In the genomic region with DNA sequence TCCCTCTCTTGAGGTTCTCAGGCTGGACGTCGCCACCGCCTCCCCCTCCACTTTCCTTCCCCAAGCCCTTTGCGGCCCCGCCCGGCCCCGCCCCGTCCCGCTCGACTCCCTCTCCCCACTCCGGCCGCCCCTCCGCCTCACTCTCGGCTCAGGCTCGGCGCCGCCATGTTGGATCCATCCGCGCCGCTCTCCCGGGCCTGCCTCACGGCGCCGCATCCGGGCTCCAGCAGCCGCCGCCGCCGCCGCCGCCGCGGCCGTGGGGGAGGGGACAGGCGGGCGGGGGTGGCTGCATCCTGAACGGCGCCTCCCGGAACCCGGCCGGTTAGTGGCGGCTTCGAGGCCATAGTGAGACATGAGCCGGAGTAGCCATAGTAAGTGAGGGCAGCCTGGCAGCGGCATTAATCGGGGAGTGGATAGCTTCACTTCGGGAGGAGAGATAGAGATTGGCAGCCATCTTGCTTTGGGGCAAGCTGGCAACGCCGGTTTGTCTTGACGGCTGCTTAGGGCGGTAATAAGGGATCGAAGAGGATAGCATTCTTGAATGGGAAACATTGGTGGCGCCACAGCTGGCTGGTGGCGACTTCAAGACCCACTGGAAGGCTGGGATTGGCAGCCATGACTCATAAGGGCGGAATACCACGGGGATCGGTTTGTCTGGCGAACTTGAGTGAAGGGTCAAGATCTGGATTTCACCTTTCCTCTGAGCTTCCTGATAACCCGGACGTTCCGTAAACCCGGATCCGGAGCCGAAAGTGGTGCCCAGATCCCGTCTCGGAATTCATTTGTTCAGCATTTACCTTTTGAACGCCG, we compare ENCODE assay signal across 1 cellular context.
TF ChIP-seq lines count a peak whose summit lies in the region.

A gene with protein sequence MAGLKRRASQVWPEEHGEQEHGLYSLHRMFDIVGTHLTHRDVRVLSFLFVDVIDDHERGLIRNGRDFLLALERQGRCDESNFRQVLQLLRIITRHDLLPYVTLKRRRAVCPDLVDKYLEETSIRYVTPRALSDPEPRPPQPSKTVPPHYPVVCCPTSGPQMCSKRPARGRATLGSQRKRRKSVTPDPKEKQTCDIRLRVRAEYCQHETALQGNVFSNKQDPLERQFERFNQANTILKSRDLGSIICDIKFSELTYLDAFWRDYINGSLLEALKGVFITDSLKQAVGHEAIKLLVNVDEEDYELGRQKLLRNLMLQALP (minus strand): TSS at position 258 of the 810 bp plus-strand sequence. CDS start 8,205 bp downstream, outside the sequence.

TF ChIP-seq in GM12878, 131 proteins besides CTCF, POLR2A, EP300 and RAD21 (continued from another document):
- TF ChIP-seq WRNIP1 (IDR thresholded peaks at IDR 0.05; ENCODE audit: borderline replicate concordance, low read depth, low read length) (peak; percentile 82; the same call in 1 of the 2 replicates), HDAC6 (IDR thresholded peaks at IDR 0.05; ENCODE audit: unreplicated experiment) (no peak), ZBED1 (IDR thresholded peaks at IDR 0.05; ENCODE audit: borderline replicate concordance) (no peak), NFYA (IDR thresholded peaks at IDR 0.05; ENCODE audit: borderline replicate concordance, low read depth, low read length) (no peak), SRF (IDR thresholded peaks at IDR 0.05; ENCODE audit: low read depth in 2 of 2, low read length in 2 of 2) (no peak), TARDBP (IDR thresholded peaks at IDR 0.05; ENCODE audit: borderline replicate concordance) (peak; percentile 93), GATAD2B (conservative IDR thresholded peaks at IDR 0.05; ENCODE audit: low read depth) (peak; percentile 72; the same call in 1 of the 2 replicates), MTA2 (IDR thresholded peaks at IDR 0.05; ENCODE audit: low read depth) (peak; percentile 54; the same call in 1 of the 2 replicates), RFX5 (IDR thresholded peaks at IDR 0.05; ENCODE audit: low read depth, low read length) (no peak), CBX3 (IDR thresholded peaks at IDR 0.05; ENCODE audit: borderline replicate concordance, low read depth) (no peak), NBN (IDR thresholded peaks at IDR 0.05) (peak; percentile 33), BACH1 (IDR thresholded peaks at IDR 0.05; ENCODE audit: borderline replicate concordance) (peak; percentile 72; the same call in 1 of the 2 replicates), SMAD1 (IDR thresholded peaks at IDR 0.05; ENCODE audit: low read depth, partially characterized antibody) (no peak), SREBF2 (IDR thresholded peaks at IDR 0.05; ENCODE audit: low read length) (no peak), CBX5 (IDR thresholded peaks at IDR 0.05; ENCODE audit: low read depth) (no peak), ZZZ3 (IDR thresholded peaks at IDR 0.05; ENCODE audit: control insufficient read depth, insufficient read length, low read depth) (no peak), NR2C2 (IDR thresholded peaks at IDR 0.05; ENCODE audit: borderline replicate concordance, control insufficient read depth, insufficient read length, low read depth) (no peak), ZNF207 (IDR thresholded peaks at IDR 0.05; ENCODE audit: borderline replicate concordance) (peak; percentile 88), PML (IDR thresholded peaks at IDR 0.05; ENCODE audit: low read length) (no peak; the same call in 1 of the 2 replicates), YY1 (IDR thresholded peaks at IDR 0.05; ENCODE audit: low read depth, low read length) (peak; percentile 99), MYB (IDR thresholded peaks at IDR 0.05; ENCODE audit: borderline replicate concordance, low read depth, low read length) (no peak), FOXK2 (IDR thresholded peaks at IDR 0.05) (peak; percentile 41; the same call in 1 of the 2 replicates), NR2C1 (IDR thresholded peaks at IDR 0.05) (peak; percentile 92), TCF3 (IDR thresholded peaks at IDR 0.05; ENCODE audit: borderline replicate concordance, insufficient read depth, low read depth, low read length) (0 out of 2 replicates have a peak, but pooled peaks have one; percentile 3), CBFB (IDR thresholded peaks at IDR 0.05; ENCODE audit: low read depth) (0 out of 2 replicates have a peak, but pooled peaks have one; percentile 43), SPI1 (IDR thresholded peaks at IDR 0.05; ENCODE audit: borderline replicate concordance, insufficient read depth, low read depth, low read length) (no peak), MYC (IDR thresholded peaks at IDR 0.05; ENCODE audit: insufficient read depth, insufficient read length, insufficient replicate concordance, low read length, severe bottlenecking) (no peak), SIX5 (IDR thresholded peaks at IDR 0.05; ENCODE audit: low read depth, low read length, severe bottlenecking) (peak; percentile 89), CHD2 (IDR thresholded peaks at IDR 0.05; ENCODE audit: borderline replicate concordance, low read depth, low read length) (peak; percentile 82; the same call in 1 of the 2 replicates)
- TF ChIP-seq, protein P1, sequence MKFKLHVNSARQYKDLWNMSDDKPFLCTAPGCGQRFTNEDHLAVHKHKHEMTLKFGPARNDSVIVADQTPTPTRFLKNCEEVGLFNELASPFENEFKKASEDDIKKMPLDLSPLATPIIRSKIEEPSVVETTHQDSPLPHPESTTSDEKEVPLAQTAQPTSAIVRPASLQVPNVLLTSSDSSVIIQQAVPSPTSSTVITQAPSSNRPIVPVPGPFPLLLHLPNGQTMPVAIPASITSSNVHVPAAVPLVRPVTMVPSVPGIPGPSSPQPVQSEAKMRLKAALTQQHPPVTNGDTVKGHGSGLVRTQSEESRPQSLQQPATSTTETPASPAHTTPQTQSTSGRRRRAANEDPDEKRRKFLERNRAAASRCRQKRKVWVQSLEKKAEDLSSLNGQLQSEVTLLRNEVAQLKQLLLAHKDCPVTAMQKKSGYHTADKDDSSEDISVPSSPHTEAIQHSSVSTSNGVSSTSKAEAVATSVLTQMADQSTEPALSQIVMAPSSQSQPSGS (IDR thresholded peaks at IDR 0.05; ENCODE audit: low read length): no peak
- TF ChIP-seq, protein P2, sequence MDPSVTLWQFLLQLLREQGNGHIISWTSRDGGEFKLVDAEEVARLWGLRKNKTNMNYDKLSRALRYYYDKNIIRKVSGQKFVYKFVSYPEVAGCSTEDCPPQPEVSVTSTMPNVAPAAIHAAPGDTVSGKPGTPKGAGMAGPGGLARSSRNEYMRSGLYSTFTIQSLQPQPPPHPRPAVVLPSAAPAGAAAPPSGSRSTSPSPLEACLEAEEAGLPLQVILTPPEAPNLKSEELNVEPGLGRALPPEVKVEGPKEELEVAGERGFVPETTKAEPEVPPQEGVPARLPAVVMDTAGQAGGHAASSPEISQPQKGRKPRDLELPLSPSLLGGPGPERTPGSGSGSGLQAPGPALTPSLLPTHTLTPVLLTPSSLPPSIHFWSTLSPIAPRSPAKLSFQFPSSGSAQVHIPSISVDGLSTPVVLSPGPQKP (IDR thresholded peaks at IDR 0.05; ENCODE audit: low read depth, low read length): no peak
- TF ChIP-seq, protein P3, sequence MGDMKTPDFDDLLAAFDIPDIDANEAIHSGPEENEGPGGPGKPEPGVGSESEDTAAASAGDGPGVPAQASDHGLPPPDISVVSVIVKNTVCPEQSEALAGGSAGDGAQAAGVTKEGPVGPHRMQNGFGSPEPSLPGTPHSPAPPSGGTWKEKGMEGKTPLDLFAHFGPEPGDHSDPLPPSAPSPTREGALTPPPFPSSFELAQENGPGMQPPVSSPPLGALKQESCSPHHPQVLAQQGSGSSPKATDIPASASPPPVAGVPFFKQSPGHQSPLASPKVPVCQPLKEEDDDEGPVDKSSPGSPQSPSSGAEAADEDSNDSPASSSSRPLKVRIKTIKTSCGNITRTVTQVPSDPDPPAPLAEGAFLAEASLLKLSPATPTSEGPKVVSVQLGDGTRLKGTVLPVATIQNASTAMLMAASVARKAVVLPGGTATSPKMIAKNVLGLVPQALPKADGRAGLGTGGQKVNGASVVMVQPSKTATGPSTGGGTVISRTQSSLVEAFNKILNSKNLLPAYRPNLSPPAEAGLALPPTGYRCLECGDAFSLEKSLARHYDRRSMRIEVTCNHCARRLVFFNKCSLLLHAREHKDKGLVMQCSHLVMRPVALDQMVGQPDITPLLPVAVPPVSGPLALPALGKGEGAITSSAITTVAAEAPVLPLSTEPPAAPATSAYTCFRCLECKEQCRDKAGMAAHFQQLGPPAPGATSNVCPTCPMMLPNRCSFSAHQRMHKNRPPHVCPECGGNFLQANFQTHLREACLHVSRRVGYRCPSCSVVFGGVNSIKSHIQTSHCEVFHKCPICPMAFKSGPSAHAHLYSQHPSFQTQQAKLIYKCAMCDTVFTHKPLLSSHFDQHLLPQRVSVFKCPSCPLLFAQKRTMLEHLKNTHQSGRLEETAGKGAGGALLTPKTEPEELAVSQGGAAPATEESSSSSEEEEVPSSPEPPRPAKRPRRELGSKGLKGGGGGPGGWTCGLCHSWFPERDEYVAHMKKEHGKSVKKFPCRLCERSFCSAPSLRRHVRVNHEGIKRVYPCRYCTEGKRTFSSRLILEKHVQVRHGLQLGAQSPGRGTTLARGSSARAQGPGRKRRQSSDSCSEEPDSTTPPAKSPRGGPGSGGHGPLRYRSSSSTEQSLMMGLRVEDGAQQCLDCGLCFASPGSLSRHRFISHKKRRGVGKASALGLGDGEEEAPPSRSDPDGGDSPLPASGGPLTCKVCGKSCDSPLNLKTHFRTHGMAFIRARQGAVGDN (IDR thresholded peaks at IDR 0.05): peak; percentile 79
- TF ChIP-seq, protein P4, sequence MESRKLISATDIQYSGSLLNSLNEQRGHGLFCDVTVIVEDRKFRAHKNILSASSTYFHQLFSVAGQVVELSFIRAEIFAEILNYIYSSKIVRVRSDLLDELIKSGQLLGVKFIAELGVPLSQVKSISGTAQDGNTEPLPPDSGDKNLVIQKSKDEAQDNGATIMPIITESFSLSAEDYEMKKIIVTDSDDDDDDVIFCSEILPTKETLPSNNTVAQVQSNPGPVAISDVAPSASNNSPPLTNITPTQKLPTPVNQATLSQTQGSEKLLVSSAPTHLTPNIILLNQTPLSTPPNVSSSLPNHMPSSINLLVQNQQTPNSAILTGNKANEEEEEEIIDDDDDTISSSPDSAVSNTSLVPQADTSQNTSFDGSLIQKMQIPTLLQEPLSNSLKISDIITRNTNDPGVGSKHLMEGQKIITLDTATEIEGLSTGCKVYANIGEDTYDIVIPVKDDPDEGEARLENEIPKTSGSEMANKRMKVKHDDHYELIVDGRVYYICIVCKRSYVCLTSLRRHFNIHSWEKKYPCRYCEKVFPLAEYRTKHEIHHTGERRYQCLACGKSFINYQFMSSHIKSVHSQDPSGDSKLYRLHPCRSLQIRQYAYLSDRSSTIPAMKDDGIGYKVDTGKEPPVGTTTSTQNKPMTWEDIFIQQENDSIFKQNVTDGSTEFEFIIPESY (IDR thresholded peaks at IDR 0.05): no peak
- TF ChIP-seq, protein P5, sequence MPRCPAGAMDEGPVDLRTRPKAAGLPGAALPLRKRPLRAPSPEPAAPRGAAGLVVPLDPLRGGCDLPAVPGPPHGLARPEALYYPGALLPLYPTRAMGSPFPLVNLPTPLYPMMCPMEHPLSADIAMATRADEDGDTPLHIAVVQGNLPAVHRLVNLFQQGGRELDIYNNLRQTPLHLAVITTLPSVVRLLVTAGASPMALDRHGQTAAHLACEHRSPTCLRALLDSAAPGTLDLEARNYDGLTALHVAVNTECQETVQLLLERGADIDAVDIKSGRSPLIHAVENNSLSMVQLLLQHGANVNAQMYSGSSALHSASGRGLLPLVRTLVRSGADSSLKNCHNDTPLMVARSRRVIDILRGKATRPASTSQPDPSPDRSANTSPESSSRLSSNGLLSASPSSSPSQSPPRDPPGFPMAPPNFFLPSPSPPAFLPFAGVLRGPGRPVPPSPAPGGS (IDR thresholded peaks at IDR 0.05; ENCODE audit: borderline replicate concordance, insufficient read depth, low read depth, low read length, poor library complexity, severe bottlenecking): no peak
TF ChIP-seq in GM12878: peak in this region for 59.
